1 cellular context compared by ENCODE assay signal in genomic region chr4:81427605-81427922, GRCh38.
TF ChIP-seq lines count a peak whose summit lies in the region.

No MANE protein-coding gene starts in this region.

TF ChIP-seq in GM23338, 12 proteins besides CTCF, POLR2A, EP300 and RAD21 (continued from another document):
- TF ChIP-seq, protein P1, sequence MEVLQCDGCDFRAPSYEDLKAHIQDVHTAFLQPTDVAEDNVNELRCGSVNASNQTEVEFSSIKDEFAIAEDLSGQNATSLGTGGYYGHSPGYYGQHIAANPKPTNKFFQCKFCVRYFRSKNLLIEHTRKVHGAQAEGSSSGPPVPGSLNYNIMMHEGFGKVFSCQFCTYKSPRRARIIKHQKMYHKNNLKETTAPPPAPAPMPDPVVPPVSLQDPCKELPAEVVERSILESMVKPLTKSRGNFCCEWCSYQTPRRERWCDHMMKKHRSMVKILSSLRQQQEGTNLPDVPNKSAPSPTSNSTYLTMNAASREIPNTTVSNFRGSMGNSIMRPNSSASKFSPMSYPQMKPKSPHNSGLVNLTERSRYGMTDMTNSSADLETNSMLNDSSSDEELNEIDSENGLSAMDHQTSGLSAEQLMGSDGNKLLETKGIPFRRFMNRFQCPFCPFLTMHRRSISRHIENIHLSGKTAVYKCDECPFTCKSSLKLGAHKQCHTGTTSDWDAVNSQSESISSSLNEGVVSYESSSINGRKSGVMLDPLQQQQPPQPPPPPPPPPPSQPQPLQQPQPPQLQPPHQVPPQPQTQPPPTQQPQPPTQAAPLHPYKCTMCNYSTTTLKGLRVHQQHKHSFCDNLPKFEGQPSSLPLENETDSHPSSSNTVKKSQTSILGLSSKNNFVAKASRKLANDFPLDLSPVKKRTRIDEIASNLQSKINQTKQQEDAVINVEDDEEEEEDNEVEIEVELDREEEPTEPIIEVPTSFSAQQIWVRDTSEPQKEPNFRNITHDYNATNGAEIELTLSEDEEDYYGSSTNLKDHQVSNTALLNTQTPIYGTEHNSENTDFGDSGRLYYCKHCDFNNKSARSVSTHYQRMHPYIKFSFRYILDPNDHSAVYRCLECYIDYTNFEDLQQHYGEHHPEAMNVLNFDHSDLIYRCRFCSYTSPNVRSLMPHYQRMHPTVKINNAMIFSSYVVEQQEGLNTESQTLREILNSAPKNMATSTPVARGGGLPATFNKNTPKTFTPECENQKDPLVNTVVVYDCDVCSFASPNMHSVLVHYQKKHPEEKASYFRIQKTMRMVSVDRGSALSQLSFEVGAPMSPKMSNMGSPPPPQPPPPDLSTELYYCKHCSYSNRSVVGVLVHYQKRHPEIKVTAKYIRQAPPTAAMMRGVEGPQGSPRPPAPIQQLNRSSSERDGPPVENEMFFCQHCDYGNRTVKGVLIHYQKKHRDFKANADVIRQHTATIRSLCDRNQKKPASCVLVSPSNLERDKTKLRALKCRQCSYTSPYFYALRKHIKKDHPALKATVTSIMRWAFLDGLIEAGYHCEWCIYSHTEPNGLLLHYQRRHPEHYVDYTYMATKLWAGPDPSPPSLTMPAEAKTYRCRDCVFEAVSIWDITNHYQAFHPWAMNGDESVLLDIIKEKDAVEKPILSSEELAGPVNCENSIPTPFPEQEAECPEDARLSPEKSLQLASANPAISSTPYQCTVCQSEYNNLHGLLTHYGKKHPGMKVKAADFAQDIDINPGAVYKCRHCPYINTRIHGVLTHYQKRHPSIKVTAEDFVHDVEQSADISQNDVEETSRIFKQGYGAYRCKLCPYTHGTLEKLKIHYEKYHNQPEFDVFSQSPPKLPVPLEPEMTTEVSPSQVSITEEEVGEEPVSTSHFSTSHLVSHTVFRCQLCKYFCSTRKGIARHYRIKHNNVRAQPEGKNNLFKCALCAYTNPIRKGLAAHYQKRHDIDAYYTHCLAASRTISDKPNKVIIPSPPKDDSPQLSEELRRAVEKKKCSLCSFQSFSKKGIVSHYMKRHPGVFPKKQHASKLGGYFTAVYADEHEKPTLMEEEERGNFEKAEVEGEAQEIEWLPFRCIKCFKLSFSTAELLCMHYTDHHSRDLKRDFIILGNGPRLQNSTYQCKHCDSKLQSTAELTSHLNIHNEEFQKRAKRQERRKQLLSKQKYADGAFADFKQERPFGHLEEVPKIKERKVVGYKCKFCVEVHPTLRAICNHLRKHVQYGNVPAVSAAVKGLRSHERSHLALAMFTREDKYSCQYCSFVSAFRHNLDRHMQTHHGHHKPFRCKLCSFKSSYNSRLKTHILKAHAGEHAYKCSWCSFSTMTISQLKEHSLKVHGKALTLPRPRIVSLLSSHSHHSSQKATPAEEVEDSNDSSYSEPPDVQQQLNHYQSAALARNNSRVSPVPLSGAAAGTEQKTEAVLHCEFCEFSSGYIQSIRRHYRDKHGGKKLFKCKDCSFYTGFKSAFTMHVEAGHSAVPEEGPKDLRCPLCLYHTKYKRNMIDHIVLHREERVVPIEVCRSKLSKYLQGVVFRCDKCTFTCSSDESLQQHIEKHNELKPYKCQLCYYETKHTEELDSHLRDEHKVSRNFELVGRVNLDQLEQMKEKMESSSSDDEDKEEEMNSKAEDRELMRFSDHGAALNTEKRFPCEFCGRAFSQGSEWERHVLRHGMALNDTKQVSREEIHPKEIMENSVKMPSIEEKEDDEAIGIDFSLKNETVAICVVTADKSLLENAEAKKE (CRISPR knock-in tag; IDR thresholded peaks at IDR 0.05) = no peak
- TF ChIP-seq REST (IDR thresholded peaks at IDR 0.05; ENCODE audit: unreplicated experiment) = no peak
- TF ChIP-seq POLR2AphosphoS5 (IDR thresholded peaks at IDR 0.05; ENCODE audit: low read depth) = no peak
- TF ChIP-seq EZH2 (IDR thresholded peaks at IDR 0.05; ENCODE audit: low read depth, unreplicated experiment) = no peak
